In genomic region chr20:43456809-43457639, GRCh38 we compare ENCODE assay signal across 8 cellular contexts. TPM values are rescaled to one million over a fixed set of nuclear protein-coding genes. Genes with fewer than 3 reads are reported as not detected.
A peak's percentile ranks its signal among the peaks of the same experiment; 100 is the strongest.
DNase-seq lines count a peak whose midpoint lies in the region; ATAC-seq, FAIRE-seq and TF ChIP-seq lines count a peak whose summit lies in the region.

No MANE protein-coding gene starts in this region.

- H3K4me2 ChIP-seq in GM12878 (ENCODE audit: control insufficient read depth, insufficient read depth): peak overlapping the region; percentile 97

- POLR2A ChIA-PET in GM12878 (lab: Charles Lee): interaction anchor here (0.6 to 1.7 kb wide), 11 partner anchors 8 to 1553 kb away, joined by 3 to 7 read pairs (median 4); partner anchors contain the start of gene STK4

- peak overlapping the region; percentile 97 for H2AFZ ChIP-seq in GM12878 (ENCODE audit: control insufficient read depth, low read depth, low read length)

- TF ChIP-seq POLR2A in GM12878 (IDR thresholded peaks at IDR 0.05; ENCODE audit: low read depth, low read length): no peak

- peak; percentile 94 for FAIRE-seq in GM12878 (lab: Jason Lieb, UNC)

- TF ChIP-seq EP300 in GM12878 (IDR thresholded peaks at IDR 0.05; ENCODE audit: borderline replicate concordance in 1 of 2, control insufficient read depth in 1 of 2, low read depth in 2 of 2, low read length in 2 of 2): no peak

- peaks cover 0 to 16% of the 10 kb centered on the region in 2 experiments; a peak in 2 of 4 replicates for H3K36me3 ChIP-seq in GM12878 (ENCODE audit: control insufficient read depth in 2 of 2, insufficient read depth in 2 of 2, low read length in 1 of 2)

- H3K27me3 ChIP-seq in GM12878 (replicated peaks in 1 of 2; ENCODE audit: control insufficient read depth in 2 of 2, insufficient read depth in 2 of 2, low read length in 1 of 2): no peaks in the 10 kb centered on the region

- DNase-seq in NCI-H2029 (lab: John Stamatoyannopoulos, UW): peak; percentile 93
- peak; percentile 79 for DNase-seq in T-helper 9 cell
- peak; percentile 74 for DNase-seq in GM12878 (ENCODE audit: low read depth, low spot score)
- peak; percentile 72 to 99 (median 90) for DNase-seq in hypothalamus (lab: John Stamatoyannopoulos, UW)
- DNase-seq in renal cortical epithelial cell (ENCODE audit: low read depth): peak; percentile 90
- no peak for DNase-seq in cortex of kidney (lab: John Stamatoyannopoulos, UW)

- peaks cover 29% of the 10 kb centered on the region for H3K79me2 ChIP-seq in GM12878 (ENCODE audit: control insufficient read depth, insufficient read depth, low read length)

- no peak for TF ChIP-seq RAD21 in GM12878 (IDR thresholded peaks at IDR 0.05; ENCODE audit: insufficient read depth, low read depth, low read length)

- peak overlapping the region; percentile 71 for H3K4me3 ChIP-seq in GM12878

- intact Hi-C loops in GM12878 (cut with micrococcal nuclease; ENCODE audit: unreplicated experiment): loop anchor here (2.0 to 5.0 kb wide), 3 partner anchors 55 to 752 kb away; no protein-coding TSS in a partner anchor

- peak overlapping the region; percentile 100 for H3K9ac ChIP-seq in GM12878 (ENCODE audit: control insufficient read depth, insufficient read depth, low read length)

- SMC1A ChIA-PET in GM12878 (lab: Charles Lee; ENCODE audit: uncharacterized antibody, unreplicated experiment): interaction anchor here (0.6 to 1.6 kb wide), 7 partner anchors 8 to 681 kb away, joined by 3 to 5 read pairs (median 3); no protein-coding TSS in a partner anchor

- H3K27ac ChIP-seq in GM12878 (ENCODE audit: control insufficient read depth, insufficient read depth): peak overlapping the region; percentile 99

- in situ Hi-C loops in GM12878 (cut with MboI): no loop called here

- ATAC-seq in GM18502 (IDR thresholded peaks at IDR 0.05; ENCODE audit: poor library complexity, unreplicated experiment) (peak; percentile 83), HG02973 (IDR thresholded peaks at IDR 0.05; ENCODE audit: unreplicated experiment) (peak; percentile 70), GM12878 (peak; percentile 87)

- RAD21 ChIA-PET in GM12878 (lab: Charles Lee; ENCODE audit: unreplicated experiment): interaction anchor here (0.9 to 2.3 kb wide), 6 partner anchors 8 to 621 kb away, joined by 3 to 8 read pairs (median 4); no protein-coding TSS in a partner anchor

- CTCF ChIA-PET in GM12878 (lab: Yijun Ruan, JAX): interaction anchor here (0.7 to 2.4 kb wide), 13 partner anchors 8 to 757 kb away, joined by 3 to 8 read pairs (median 4); no protein-coding TSS in a partner anchor

- TF ChIP-seq CTCF in GM12878 (IDR thresholded peaks at IDR 0.05 in 2 of 3, conservative IDR thresholded peaks at IDR 0.05 in 1 of 3; ENCODE audit: control insufficient read depth in 2 of 3, extremely low read depth in 1 of 3, insufficient read depth in 1 of 3, low read depth in 3 of 3, low read length in 3 of 3): no peak

- H4K20me1 ChIP-seq in GM12878 (ENCODE audit: control insufficient read depth, insufficient read depth): peaks cover 5% of the 10 kb centered on the region

- no peaks in the 10 kb centered on the region; the same call in 2 of the 3 replicates for H3K9me3 ChIP-seq in GM12878 (replicated peaks; ENCODE audit: control insufficient read depth, insufficient read depth, low read length)

- BruUV-seq in GM12878 (replicated peaks; lab: Mats Ljungman, UMichigan): TSS peak; percentile 87

- peaks cover 3% of the 10 kb centered on the region; the same call in 1 of the 2 replicates for H3K4me1 ChIP-seq in GM12878 (ENCODE audit: control insufficient read depth, insufficient read depth, low read length)

- 2% methylated on average over 49 of the region's 53 CpGs for WGBS in GM12878 (ENCODE audit: insufficient coverage, insufficient replicate concordance, low lambda C conversion rate, missing lambda C conversion rate)

TF ChIP-seq in GM12878, 131 proteins besides CTCF, POLR2A, EP300 and RAD21 (continues in another document):
- TF ChIP-seq NRF1 (conservative IDR thresholded peaks at IDR 0.05; ENCODE audit: low read depth, low read length) (no peak), GABPA (IDR thresholded peaks at IDR 0.05; ENCODE audit: low read depth) (no peak), SUZ12 (IDR thresholded peaks at IDR 0.05; ENCODE audit: unreplicated experiment) (no peak), ELK1 (IDR thresholded peaks at IDR 0.05; ENCODE audit: low read depth, low read length) (no peak), POU2F2 (IDR thresholded peaks at IDR 0.05; ENCODE audit: borderline replicate concordance, low read depth, low read length) (no peak), SP1 (IDR thresholded peaks at IDR 0.05; ENCODE audit: low read depth, low read length) (peak; percentile 73), ZNF207 (IDR thresholded peaks at IDR 0.05; ENCODE audit: borderline replicate concordance) (no peak), BMI1 (IDR thresholded peaks at IDR 0.05; ENCODE audit: borderline replicate concordance) (no peak), PKNOX1 (IDR thresholded peaks at IDR 0.05) (no peak), SIN3A (IDR thresholded peaks at IDR 0.05; ENCODE audit: low read depth, low read length) (peak; percentile 58; the same call in 1 of the 2 replicates), LARP7 (IDR thresholded peaks at IDR 0.05) (no peak), RUNX3 (IDR thresholded peaks at IDR 0.05; ENCODE audit: low read length) (0 out of 2 replicates have a peak, but pooled peaks have one; percentile 22), TAF1 (IDR thresholded peaks at IDR 0.05; ENCODE audit: borderline replicate concordance, low read depth, low read length) (0 out of 2 replicates have a peak, but pooled peaks have one; percentile 32), IRF4 (IDR thresholded peaks at IDR 0.05; ENCODE audit: low read depth, low read length) (no peak)

RNA-seq across cellular contexts. Expression of gene SRSF6, which starts 0.7 kb away (rescaled TPM):
- 49.5 and 51.0 TPM in 2 replicates for total RNA-seq in GM12878 (2013; cell fraction: nucleolus; rRNA removed)
- total RNA-seq in GM12878 (2014; rRNA removed) (57.2 and 62.9 TPM in 2 replicates), GM12878 (2014; rRNA removed; fragmentation: Illumina TruSeq; extraction: Trizol) (75.9 and 79.8 TPM in 2 replicates), GM12878 (2021) (158 and 163 TPM in 2 replicates), renal cortical epithelial cell (59.6 and 79.9 TPM in 2 replicates)
- 79.7 TPM for polyA plus RNA-seq in GM12878 (2011; ENCODE audit: low read depth)
- polyA plus RNA-seq in GM12878 (2011; rRNA removed) (118 and 143 TPM in 2 replicates), GM12878 (2014; fragmentation: Illumina TruSeq; extraction: Trizol) (134 and 158 TPM in 2 replicates), GM12878 (2014; fragmentation: Nextera tagmentation; extraction: Ambion mirVana) (100 to 1,000 TPM; 100 to 191 TPM), GM12878 (2014; rRNA removed) (86.1 and 94.4 TPM in 2 replicates), GM12878 (2016; fragmentation: Nextera tagmentation; extraction: Ambion mirVana) (100 to 1,000 TPM in 1 of 2 experiments, 10 to 100 TPM in 1; 99.7 to 116 TPM)
- polyA plus RNA-seq in GM12878 (2011; cell fraction: cytosol; rRNA removed): 60.9 and 73.4 TPM in 2 replicates
- polyA plus RNA-seq in GM12878 (2011; cell fraction: nucleus; rRNA removed): 196 and 197 TPM in 2 replicates
- polyA plus RNA-seq in GM12878 (2012): 90.4 and 131 TPM in 2 replicates
- 96.1 and 116 TPM in 2 replicates for polyA minus RNA-seq in GM12878 (2011; rRNA and poly(A)+ RNA removed)
- 39.7 and 56.2 TPM in 2 replicates for polyA minus RNA-seq in GM12878 (2011; cell fraction: cytosol; rRNA and poly(A)+ RNA removed)
- 43.4 and 54.9 TPM in 2 replicates for polyA minus RNA-seq in GM12878 (2011; cell fraction: nucleus; rRNA and poly(A)+ RNA removed)

RNA-seq across cellular contexts. Expression of gene L3MBTL1, which starts 50.5 kb away (rescaled TPM):
- total RNA-seq in GM12878 (2013; cell fraction: nucleolus; rRNA removed): 80.7 and 90.8 TPM in 2 replicates
- total RNA-seq in GM12878 (2014; rRNA removed) (4.3 and 4.7 TPM in 2 replicates), GM12878 (2014; rRNA removed; fragmentation: Illumina TruSeq; extraction: Trizol) (3.8 and 4.0 TPM in 2 replicates), GM12878 (2021) (5.6 and 6.6 TPM in 2 replicates), renal cortical epithelial cell (3.3 and 10.9 TPM in 2 replicates)
- polyA plus RNA-seq in GM12878 (2011; ENCODE audit: low read depth): 3.7 TPM
- polyA plus RNA-seq in GM12878 (2011; rRNA removed) (5.8 and 6.5 TPM in 2 replicates), GM12878 (2014; fragmentation: Illumina TruSeq; extraction: Trizol) (3.5 and 4.0 TPM in 2 replicates), GM12878 (2014; fragmentation: Nextera tagmentation; extraction: Ambion mirVana) (under 1 TPM; 0.56 to 0.77 TPM), GM12878 (2014; rRNA removed) (5.4 and 6.0 TPM in 2 replicates), GM12878 (2016; fragmentation: Nextera tagmentation; extraction: Ambion mirVana) (1 to 10 TPM; 2.7 to 3.9 TPM)
- polyA plus RNA-seq in GM12878 (2011; cell fraction: cytosol; rRNA removed): 3.9 and 4.4 TPM in 2 replicates
- 49.6 and 53.1 TPM in 2 replicates for polyA plus RNA-seq in GM12878 (2011; cell fraction: nucleus; rRNA removed)
- 5.4 and 5.5 TPM in 2 replicates for polyA plus RNA-seq in GM12878 (2012)
- polyA minus RNA-seq in GM12878 (2011; rRNA and poly(A)+ RNA removed): 11.2 and 18.2 TPM in 2 replicates
- polyA minus RNA-seq in GM12878 (2011; cell fraction: cytosol; rRNA and poly(A)+ RNA removed): 1.2 and 3.6 TPM in 2 replicates
- 22.0 and 42.3 TPM in 2 replicates for polyA minus RNA-seq in GM12878 (2011; cell fraction: nucleus; rRNA and poly(A)+ RNA removed)
